Comparison of ENCODE assay signal across 8 cellular contexts in the genomic region with DNA sequence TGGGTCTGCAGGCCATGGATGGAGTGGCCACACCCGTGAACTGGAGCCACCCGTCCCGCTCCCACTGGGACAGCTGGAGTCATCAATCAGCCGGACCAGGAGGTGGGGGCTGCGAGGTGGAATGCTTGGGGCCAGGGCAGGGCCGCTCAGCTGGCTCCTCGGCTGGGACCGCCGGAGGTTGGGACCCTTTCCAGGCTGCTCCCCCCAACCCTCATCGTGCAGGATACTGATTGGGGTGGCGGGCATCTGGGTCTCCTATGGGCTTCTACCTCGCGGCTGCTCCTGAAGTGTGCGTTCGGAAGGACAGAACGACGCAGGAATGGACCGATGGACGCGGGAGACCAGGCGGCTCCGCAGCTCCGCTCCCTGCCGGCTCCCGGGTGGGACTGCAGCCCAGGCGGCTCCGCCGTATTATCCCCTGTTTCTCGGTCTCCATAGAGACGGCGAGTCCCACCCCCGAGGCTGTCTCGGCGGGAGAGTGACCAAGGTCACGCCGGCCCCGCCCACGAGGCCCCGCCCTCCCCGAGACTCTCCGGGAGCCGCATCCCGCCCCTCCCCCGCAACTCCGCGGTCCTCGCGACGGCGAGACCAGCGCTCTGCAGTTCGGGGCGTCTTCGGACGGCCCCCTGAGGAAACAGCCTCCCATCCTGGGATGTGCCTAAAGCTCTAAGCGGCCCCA. TPM values are rescaled to one million over a fixed set of nuclear protein-coding genes. Genes with fewer than 3 reads are reported as not detected.
A peak's percentile ranks its signal among the peaks of the same experiment; 100 is the strongest.
DNase-seq lines count a peak whose midpoint lies in the region; ATAC-seq and TF ChIP-seq lines count a peak whose summit lies in the region.

TSS of gene TPPP3 (minus strand) at position 388 of the 679 bp plus-strand sequence. CDS start 2,387 bp downstream, outside the sequence.

- no peaks in the 10 kb centered on the region for H3K27me3 ChIP-seq in thyroid gland

- POLR2A ChIA-PET in activated naive CD8-positive, alpha-beta T cell treated with anti-CD3 and anti-CD28 coated beads, Interleukin-2, amount 10 ng/mL, durations not matched to agents 7 days and 5 days (lab: Charles Lee) = no interaction called here

- peak; percentile 45 for ATAC-seq in activated naive CD8-positive, alpha-beta T cell treated with anti-CD3 and anti-CD28 coated beads, Interleukin-2, amount 10 ng/mL, durations not matched to agents 7 days and 5 days (ENCODE audit: low read depth)
- ATAC-seq in HG03139 (IDR thresholded peaks at IDR 0.05; ENCODE audit: unreplicated experiment) = no peak

- TF ChIP-seq POLR2A in thyroid gland (IDR thresholded peaks at IDR 0.05) = no peak

- H3K36me3 Mint-ChIP-seq in activated naive CD8-positive, alpha-beta T cell treated with anti-CD3 and anti-CD28 coated beads, Interleukin-2, amount 10 ng/mL, durations not matched to agents 7 days and 5 days = no peaks in the 10 kb centered on the region
- H3K36me3 Mint-ChIP-seq in nephron progenitor cell (ENCODE audit: low read depth) = no peaks in the 10 kb centered on the region

- TF ChIP-seq CTCF in nephron progenitor cell (IDR thresholded peaks at IDR 0.05) (peak; percentile 61), thyroid gland (IDR thresholded peaks at IDR 0.05) (peak in 5 of 6 experiments; percentile 25 to 66 (median 45))

- H3K4me1 ChIP-seq in thyroid gland = peaks cover 23 to 63% of the 10 kb centered on the region in 2 donors

- H3K4me1 Mint-ChIP-seq in activated naive CD8-positive, alpha-beta T cell treated with anti-CD3 and anti-CD28 coated beads, Interleukin-2, amount 10 ng/mL, durations not matched to agents 7 days and 5 days = peaks cover 4% of the 10 kb centered on the region
- H3K4me1 Mint-ChIP-seq in nephron progenitor cell = peaks cover 78% of the 10 kb centered on the region

- peak; percentile 92 for DNase-seq in GM03348 (ENCODE audit: low spot score)
- peak; percentile 74 for DNase-seq in NCI-H510A (lab: John Stamatoyannopoulos, UW)
- DNase-seq in activated naive CD8-positive, alpha-beta T cell treated with anti-CD3 and anti-CD28 coated beads, Interleukin-2, amount 10 ng/mL, durations not matched to agents 7 days and 5 days = peak; percentile 57
- peak; percentile 44 for DNase-seq in glomerular visceral epithelial cell (ENCODE audit: extremely low spot score)
- DNase-seq in nephron progenitor cell = peak; percentile 94
- DNase-seq in thyroid gland = peak; percentile 72 to 75
- DNase-seq in cerebellar cortex (ENCODE audit: low spot score) = no peak

- H3K9me3 ChIP-seq in thyroid gland = no peaks in the 10 kb centered on the region

- no peak within 1 kb of the TSS for H3K27ac Mint-ChIP-seq in activated naive CD8-positive, alpha-beta T cell treated with anti-CD3 and anti-CD28 coated beads, Interleukin-2, amount 10 ng/mL, durations not matched to agents 7 days and 5 days
- no peak within 1 kb of the TSS for H3K27ac Mint-ChIP-seq in nephron progenitor cell

- H3K9me3 Mint-ChIP-seq in activated naive CD8-positive, alpha-beta T cell treated with anti-CD3 and anti-CD28 coated beads, Interleukin-2, amount 10 ng/mL, durations not matched to agents 7 days and 5 days = no peaks in the 10 kb centered on the region
- no peaks in the 10 kb centered on the region for H3K9me3 Mint-ChIP-seq in nephron progenitor cell

- peaks cover 32% of the 10 kb centered on the region for H3K27me3 Mint-ChIP-seq in activated naive CD8-positive, alpha-beta T cell treated with anti-CD3 and anti-CD28 coated beads, Interleukin-2, amount 10 ng/mL, durations not matched to agents 7 days and 5 days
- peaks cover 36% of the 10 kb centered on the region for H3K27me3 Mint-ChIP-seq in nephron progenitor cell (ENCODE audit: low read depth, poor library complexity)

- peak within 1 kb of the TSS in 1 of 3 donors; percentile 20 for H3K4me3 ChIP-seq in thyroid gland (replicated peaks in 1 of 3)

- intact Hi-C loops in thyroid gland (cut with DNase I) = no loop called here

- 0 to 1% methylated on average over 2 to 17 of the region's 56 CpGs for WGBS in thyroid gland, 2 donors

- H3K4me3 Mint-ChIP-seq in activated naive CD8-positive, alpha-beta T cell treated with anti-CD3 and anti-CD28 coated beads, Interleukin-2, amount 10 ng/mL, durations not matched to agents 7 days and 5 days = peak within 1 kb of the TSS; percentile 42
- H3K4me3 Mint-ChIP-seq in nephron progenitor cell = peak within 1 kb of the TSS; percentile 68

- H3K27ac ChIP-seq in thyroid gland = peak within 1 kb of the TSS in 2 of 3 donors; percentile 26 to 46

- H3K36me3 ChIP-seq in thyroid gland = no peaks in the 10 kb centered on the region

RNA-seq across cellular contexts. Expression of gene TPPP3, which starts in this region (rescaled TPM):
- total RNA-seq in activated naive CD8-positive, alpha-beta T cell treated with anti-CD3 and anti-CD28 coated beads, Interleukin-2, amount 10 ng/mL, durations not matched to agents 7 days and 5 days = not detected
- total RNA-seq in thyroid gland = 1 to 10 TPM in 2 of 4 donors, under 1 TPM in 2; 0.54 to 2.3 (median 1.5) TPM

Comparison
In these comparisons a context has a peak if more than half of its experiments do, and no peak if none do; other contexts are left out.
1. Peak in DNase-seq and ATAC-seq in activated naive CD8-positive, alpha-beta T cell treated with anti-CD3 and anti-CD28 coated beads, Interleukin-2, amount 10 ng/mL, durations not matched to agents 7 days and 5 days; RNA of the gene not detected or under 1 TPM.